1 cellular context compared by ENCODE assay signal in the genomic region with DNA sequence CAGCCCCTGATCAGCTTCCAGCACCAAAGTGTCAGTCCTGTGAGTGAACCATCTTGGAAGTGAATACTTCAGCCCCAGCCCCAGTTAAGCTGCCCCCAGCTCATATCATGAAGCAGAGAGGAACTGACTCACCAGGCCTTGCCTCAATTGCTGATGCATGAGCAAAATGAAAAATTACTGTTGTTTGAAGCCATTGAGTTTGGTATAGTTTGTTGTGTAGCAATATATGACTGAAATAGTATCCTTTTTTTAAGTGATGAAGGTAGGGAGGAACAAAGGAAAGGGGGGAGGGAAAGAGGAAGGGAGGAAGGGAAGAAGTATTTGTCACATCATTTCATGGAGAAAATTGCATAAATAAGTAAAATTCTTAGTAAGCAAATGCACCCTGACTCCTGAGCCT.
TF ChIP-seq lines count a peak whose summit lies in the region.

No MANE protein-coding gene starts in this region.

TF ChIP-seq in GM23338, 12 proteins besides CTCF, POLR2A, EP300 and RAD21 (continued from another document):
- TF ChIP-seq, protein P1, sequence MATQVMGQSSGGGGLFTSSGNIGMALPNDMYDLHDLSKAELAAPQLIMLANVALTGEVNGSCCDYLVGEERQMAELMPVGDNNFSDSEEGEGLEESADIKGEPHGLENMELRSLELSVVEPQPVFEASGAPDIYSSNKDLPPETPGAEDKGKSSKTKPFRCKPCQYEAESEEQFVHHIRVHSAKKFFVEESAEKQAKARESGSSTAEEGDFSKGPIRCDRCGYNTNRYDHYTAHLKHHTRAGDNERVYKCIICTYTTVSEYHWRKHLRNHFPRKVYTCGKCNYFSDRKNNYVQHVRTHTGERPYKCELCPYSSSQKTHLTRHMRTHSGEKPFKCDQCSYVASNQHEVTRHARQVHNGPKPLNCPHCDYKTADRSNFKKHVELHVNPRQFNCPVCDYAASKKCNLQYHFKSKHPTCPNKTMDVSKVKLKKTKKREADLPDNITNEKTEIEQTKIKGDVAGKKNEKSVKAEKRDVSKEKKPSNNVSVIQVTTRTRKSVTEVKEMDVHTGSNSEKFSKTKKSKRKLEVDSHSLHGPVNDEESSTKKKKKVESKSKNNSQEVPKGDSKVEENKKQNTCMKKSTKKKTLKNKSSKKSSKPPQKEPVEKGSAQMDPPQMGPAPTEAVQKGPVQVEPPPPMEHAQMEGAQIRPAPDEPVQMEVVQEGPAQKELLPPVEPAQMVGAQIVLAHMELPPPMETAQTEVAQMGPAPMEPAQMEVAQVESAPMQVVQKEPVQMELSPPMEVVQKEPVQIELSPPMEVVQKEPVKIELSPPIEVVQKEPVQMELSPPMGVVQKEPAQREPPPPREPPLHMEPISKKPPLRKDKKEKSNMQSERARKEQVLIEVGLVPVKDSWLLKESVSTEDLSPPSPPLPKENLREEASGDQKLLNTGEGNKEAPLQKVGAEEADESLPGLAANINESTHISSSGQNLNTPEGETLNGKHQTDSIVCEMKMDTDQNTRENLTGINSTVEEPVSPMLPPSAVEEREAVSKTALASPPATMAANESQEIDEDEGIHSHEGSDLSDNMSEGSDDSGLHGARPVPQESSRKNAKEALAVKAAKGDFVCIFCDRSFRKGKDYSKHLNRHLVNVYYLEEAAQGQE (IDR thresholded peaks at IDR 0.05; ENCODE audit: unreplicated experiment), result no peak
- TF ChIP-seq EZH2phosphoT487 (IDR thresholded peaks at IDR 0.05; ENCODE audit: unreplicated experiment) (no peak), CREB1 (CRISPR knock-in tag; IDR thresholded peaks at IDR 0.05; ENCODE audit: low read depth) (no peak), EZH2 (IDR thresholded peaks at IDR 0.05; ENCODE audit: low read depth, unreplicated experiment) (no peak), ZNF462 (CRISPR knock-in tag; IDR thresholded peaks at IDR 0.05) (no peak), STAT1 (IDR thresholded peaks at IDR 0.05; ENCODE audit: unreplicated experiment) (no peak), ZNF331 (CRISPR knock-in tag; IDR thresholded peaks at IDR 0.05; ENCODE audit: low read depth) (no peak), POLR2AphosphoS5 (IDR thresholded peaks at IDR 0.05; ENCODE audit: low read depth) (no peak), NANOG (IDR thresholded peaks at IDR 0.05; ENCODE audit: borderline replicate concordance) (no peak)
